ENCODE assay signal across 17 cellular contexts in the genomic region with DNA sequence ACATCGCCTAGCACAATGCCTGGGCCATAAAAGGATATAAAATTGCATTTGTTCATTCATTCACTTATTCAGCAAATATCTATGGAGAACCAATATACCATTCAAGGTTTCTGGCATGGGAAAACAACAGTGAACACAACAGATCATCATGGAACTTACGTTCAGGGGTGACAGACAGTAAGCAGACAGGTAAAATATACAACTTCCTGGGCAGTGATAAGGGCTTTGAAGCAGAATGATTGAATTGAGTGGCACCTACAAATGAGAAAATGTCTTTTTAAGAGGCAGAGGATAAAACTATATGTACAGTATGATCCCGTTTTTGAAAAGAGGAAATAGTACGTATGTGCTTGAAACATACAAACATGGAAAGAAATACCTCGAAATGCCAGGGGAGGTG. TPM values are rescaled to one million over a fixed set of nuclear protein-coding genes. Genes with fewer than 3 reads are reported as not detected.
DNase-seq lines count a peak whose midpoint lies in the region; ATAC-seq and TF ChIP-seq lines count a peak whose summit lies in the region.
"Had no signal": no experiment of that assay in that cellular context is flagged by ENCODE, and none has a peak within 500 bp of the region (broad histone marks: within the 10 kb centered on the region; RNA-seq: fewer than 3 reads in every experiment).

No MANE protein-coding gene starts in this region.

- H3K4me3 ChIP-seq in spleen = no peak overlapping the region
- H3K4me3 ChIP-seq: colonic mucosa, right lobe of liver, uterus had no signal

- H3K4me1 ChIP-seq in spleen = peaks cover 27 to 100% (median 69%) of the 10 kb centered on the region in 6 donors
- H3K4me1 ChIP-seq: colonic mucosa, right lobe of liver, uterus had no signal

- H3K36me3 Mint-ChIP-seq in activated T-cell treated with anti-CD3 and anti-CD28 coated beads, Interleukin-2, amount 50 U/mL, for 4 hours (ENCODE audit: insufficient read depth) = no peaks in the 10 kb centered on the region
- peaks cover under 1% of the 10 kb centered on the region for H3K36me3 Mint-ChIP-seq in activated naive CD8-positive, alpha-beta T cell

- TF ChIP-seq POLR2A in spleen (IDR thresholded peaks at IDR 0.05) = no peak

- 47 to 60% (median 51%) methylated on average over 5 of the region's 5 CpGs for WGBS in spleen, 5 donors

- H3K4me3 Mint-ChIP-seq in activated T-cell treated with anti-CD3 and anti-CD28 coated beads, Interleukin-2, amount 50 U/mL, for 4 hours = peak overlapping the region; percentile 2
- H3K4me3 Mint-ChIP-seq in activated naive CD8-positive, alpha-beta T cell = peak overlapping the region; percentile 51

- intact Hi-C loops in spleen (cut with DNase I; ENCODE audit: low total_unique reads) = no loop called here

- H3K9me3 Mint-ChIP-seq in activated T-cell treated with anti-CD3 and anti-CD28 coated beads, Interleukin-2, amount 50 U/mL, for 4 hours = no peaks in the 10 kb centered on the region
- H3K9me3 Mint-ChIP-seq in activated naive CD8-positive, alpha-beta T cell (ENCODE audit: low read depth) = no peaks in the 10 kb centered on the region

- no peak for TF ChIP-seq CTCF in spleen (IDR thresholded peaks at IDR 0.05 in 8 of 11, conservative IDR thresholded peaks at IDR 0.05 in 3 of 11)

- no peaks in the 10 kb centered on the region for H3K27me3 ChIP-seq in spleen (replicated peaks in 1 of 7)
- H3K27me3 ChIP-seq: colonic mucosa, foreskin keratinocyte, right lobe of liver, uterus had no signal

- no peak for ATAC-seq in activated T-cell treated with anti-CD3 and anti-CD28 coated beads, Interleukin-2, amount 50 U/mL, for 4 hours
- ATAC-seq in HG03521 (IDR thresholded peaks at IDR 0.05; ENCODE audit: unreplicated experiment) = no peak
- ATAC-seq: activated CD4-positive, CD25-positive, alpha-beta regulatory T cell treated with anti-CD3 and anti-CD28 coated beads, Interleukin-2, amount 50 U/mL, for 24 hours; foreskin keratinocyte; left lobe of liver; right lobe of liver had no signal

- H3K36me3 ChIP-seq in spleen = no peaks in the 10 kb centered on the region
- H3K36me3 ChIP-seq: colonic mucosa, right lobe of liver, uterus had no signal

- peak overlapping the region; percentile 96 for H3K27ac Mint-ChIP-seq in activated naive CD8-positive, alpha-beta T cell

- DNase-seq in activated T-cell treated with anti-CD3 and anti-CD28 coated beads, Interleukin-2, amount 50 U/mL, for 4 hours = no peak
- DNase-seq in activated T-cell treated with anti-CD3 and anti-CD28 coated beads for 4 hours (no peak), Kasumi-1 (lab: John Stamatoyannopoulos, UW) (peak; percentile 9 to 10), spleen (no peak), caudate nucleus (lab: John Stamatoyannopoulos, UW) (no peak), NCI-H2171 treated with DMSO at 0.1 percent for 48 hours (lab: John Stamatoyannopoulos, UW) (no peak)
- DNase-seq: Caco-2, foreskin keratinocyte, Karpas-422, NCI-H82, right lobe of liver, uterus had no signal

- no peaks in the 10 kb centered on the region for H3K9me3 ChIP-seq in spleen
- H3K9me3 ChIP-seq: Caco-2, colonic mucosa, right lobe of liver, uterus had no signal

- H3K27ac ChIP-seq in spleen = peak overlapping the region in 6 of 8 donors; percentile 11 to 93 (median 80)
- no peak overlapping the region for H3K27ac ChIP-seq in caudate nucleus (ENCODE audit: low read depth, low read length)
- H3K27ac ChIP-seq: colonic mucosa, foreskin keratinocyte, right lobe of liver, uterus had no signal

- peaks cover 82% of the 10 kb centered on the region for H3K4me1 Mint-ChIP-seq in activated T-cell treated with anti-CD3 and anti-CD28 coated beads, Interleukin-2, amount 50 U/mL, for 4 hours (ENCODE audit: low read depth)
- peaks cover 83% of the 10 kb centered on the region for H3K4me1 Mint-ChIP-seq in activated naive CD8-positive, alpha-beta T cell (ENCODE audit: low read depth)

- no peaks in the 10 kb centered on the region for H3K27me3 Mint-ChIP-seq in activated T-cell treated with anti-CD3 and anti-CD28 coated beads, Interleukin-2, amount 50 U/mL, for 4 hours (ENCODE audit: low read depth)
- H3K27me3 Mint-ChIP-seq in activated naive CD8-positive, alpha-beta T cell = no peaks in the 10 kb centered on the region

RNA-seq across cellular contexts. Expression of a gene that starts 39.2 kb away (rescaled TPM):
- total RNA-seq in activated T-cell treated with anti-CD3 and anti-CD28 coated beads, Interleukin-2, amount 50 U/mL, for 4 hours = 10 to 100 TPM; 19.1 to 23.2 (median 21.3) TPM
- total RNA-seq in spleen = 10 to 100 TPM; 42.4 to 92.0 (median 48.6) TPM
- 10 to 100 TPM; 27.6 to 38.3 (median 32.8) TPM for polyA plus RNA-seq in spleen

Comparison
In these comparisons a context has a peak if more than half of its experiments do, and no peak if none do; other contexts are left out.
1. DNase-seq: peak in Kasumi-1 (2 of 2); none in activated T-cell treated with anti-CD3 and anti-CD28 coated beads, Interleukin-2, amount 50 U/mL, for 4 hours (single experiment), activated T-cell treated with anti-CD3 and anti-CD28 coated beads for 4 hours (single experiment), spleen (single experiment), caudate nucleus (0 of 61) and NCI-H2171 treated with DMSO at 0.1 percent for 48 hours (single experiment).